In genomic region chr5:112915831-112916230, GRCh38 we compare ENCODE assay signal across 13 cellular contexts. TPM values are rescaled to one million over a fixed set of nuclear protein-coding genes. Genes with fewer than 3 reads are reported as not detected.
DNase-seq lines count a peak whose midpoint lies in the region; ATAC-seq, FAIRE-seq and TF ChIP-seq lines count a peak whose summit lies in the region.
"Had no signal": no experiment of that assay in that cellular context is flagged by ENCODE, and none has a peak within 500 bp of the region (broad histone marks: within the 10 kb centered on the region; RNA-seq: fewer than 3 reads in every experiment).

No MANE protein-coding gene starts in this region.

- no peak for TF ChIP-seq POLR2A in H54 (IDR thresholded peaks at IDR 0.05; ENCODE audit: low read depth, low read length)

- peaks cover 12% of the 10 kb centered on the region for H3K36me3 ChIP-seq in CD8-positive, alpha-beta T cell (ENCODE audit: insufficient read depth, low read length)

- TF ChIP-seq CTCF in CD8-positive, alpha-beta T cell (IDR thresholded peaks at IDR 0.05), result no peak
- no peak for TF ChIP-seq CTCF in brain (conservative IDR thresholded peaks at IDR 0.05)

- in situ Hi-C loops in ACHN (cut with HindIII; ENCODE audit: low pct_ligation_motif_present, low pct_unique_long_range_greater_than_20kb, low sequenced_read_pairs), result no loop called here

- no peaks in the 10 kb centered on the region for H3K27me3 Mint-ChIP-seq in CD8-positive, alpha-beta T cell (ENCODE audit: low read depth)
- H3K27me3 Mint-ChIP-seq in brain, result peaks cover under 1% of the 10 kb centered on the region
- H3K27me3 Mint-ChIP-seq: activated naive CD4-positive, alpha-beta T cell treated with anti-CD3 and anti-CD28 coated beads, Interleukin-2, amount 50 U/mL, for 24 hours had no signal

- FAIRE-seq in H54 (lab: Jason Lieb, UNC), result no peak
- FAIRE-seq: keratinocyte had no signal

- DNase-seq in CD8-positive, alpha-beta T cell, result no peak
- DNase-seq in ACHN (no peak), H54 (ENCODE audit: insufficient read length, low spot score) (no peak), NCI-H2227 treated with DMSO at 0.1 percent for 48 hours (lab: John Stamatoyannopoulos, UW) (no peak)
- DNase-seq: DMS53 had no signal

- POLR2A ChIA-PET in CD8-positive, alpha-beta T cell (lab: Charles Lee), result interaction anchor here (0.7 to 1.4 kb wide), 3 partner anchors 10 to 51 kb away, joined by 3 read pairs; no protein-coding TSS in a partner anchor

- H3K4me1 Mint-ChIP-seq in CD8-positive, alpha-beta T cell (ENCODE audit: low read depth), result peaks cover 80% of the 10 kb centered on the region
- peaks cover 86% of the 10 kb centered on the region for H3K4me1 Mint-ChIP-seq in brain

- H3K36me3 Mint-ChIP-seq in CD8-positive, alpha-beta T cell, result peaks cover 69% of the 10 kb centered on the region
- H3K36me3 Mint-ChIP-seq in brain, result peaks cover 66% of the 10 kb centered on the region

- no peaks in the 10 kb centered on the region for H3K9me3 ChIP-seq in CD8-positive, alpha-beta T cell (ENCODE audit: low read length)

- H3K27ac Mint-ChIP-seq in CD8-positive, alpha-beta T cell, result peak overlapping the region; percentile 69
- H3K27ac Mint-ChIP-seq in brain, result peak overlapping the region in 3 of 5 experiments; percentile 15 to 55 (median 21)
- H3K27ac Mint-ChIP-seq: activated naive CD4-positive, alpha-beta T cell treated with anti-CD3 and anti-CD28 coated beads, Interleukin-2, amount 50 U/mL, for 24 hours had no signal

- ATAC-seq in CD8-positive, alpha-beta T cell, result peak; percentile 54
- ATAC-seq in GM18868 (IDR thresholded peaks at IDR 0.05; ENCODE audit: unreplicated experiment) (peak; percentile 52), HG02973 (IDR thresholded peaks at IDR 0.05; ENCODE audit: unreplicated experiment) (peak; percentile 51), GM19351 (IDR thresholded peaks at IDR 0.05; ENCODE audit: unreplicated experiment) (no peak)

- no peaks in the 10 kb centered on the region for H3K27me3 ChIP-seq in CD8-positive, alpha-beta T cell (ENCODE audit: insufficient read depth, low read length)

- H3K9me3 Mint-ChIP-seq in CD8-positive, alpha-beta T cell, result no peaks in the 10 kb centered on the region
- H3K9me3 Mint-ChIP-seq in brain, result no peaks in the 10 kb centered on the region
- H3K9me3 Mint-ChIP-seq: activated naive CD4-positive, alpha-beta T cell treated with anti-CD3 and anti-CD28 coated beads, Interleukin-2, amount 50 U/mL, for 24 hours had no signal

- intact Hi-C loops in CD8-positive, alpha-beta T cell (cut with DNase I, micrococcal nuclease), result no loop called here

- peak overlapping the region; percentile 42 for H3K4me3 Mint-ChIP-seq in CD8-positive, alpha-beta T cell
- peak overlapping the region in 2 of 5 experiments; percentile 21 to 31 for H3K4me3 Mint-ChIP-seq in brain
- H3K4me3 Mint-ChIP-seq: activated naive CD4-positive, alpha-beta T cell treated with anti-CD3 and anti-CD28 coated beads, Interleukin-2, amount 50 U/mL, for 24 hours had no signal

- H3K4me1 ChIP-seq in CD8-positive, alpha-beta T cell (ENCODE audit: insufficient read depth, low read length), result peaks cover 34% of the 10 kb centered on the region

- H3K27ac ChIP-seq in CD8-positive, alpha-beta T cell (ENCODE audit: low read depth, low read length), result no peak overlapping the region
- H3K27ac ChIP-seq: parathyroid adenoma, VCaP had no signal

- CTCF ChIA-PET in CD8-positive, alpha-beta T cell (lab: Charles Lee), result interaction anchor here (1.2 kb wide), 1 partner anchor 48 kb away, joined by 4 read pairs; no protein-coding TSS in a partner anchor

- H3K4me3 ChIP-seq in CD8-positive, alpha-beta T cell (ENCODE audit: low read depth, low read length), result no peak overlapping the region

RNA-seq across cellular contexts. Expression of gene REEP5, which starts 6.2 kb away (rescaled TPM):
- 10 to 100 TPM; 20.0 to 24.7 TPM for total RNA-seq in CD8-positive, alpha-beta T cell
- 42.7 TPM for polyA plus RNA-seq in brain (ENCODE audit: insufficient read depth, low read depth, low replicate concordance)

RNA-seq across cellular contexts. Expression of gene SRP19, which starts 54.7 kb away (rescaled TPM):
- total RNA-seq in CD8-positive, alpha-beta T cell, result 10 to 100 TPM; 50.0 to 52.0 TPM
- 41.3 TPM for polyA plus RNA-seq in brain (ENCODE audit: insufficient read depth, low read depth, low replicate concordance)
